Comparison of ENCODE assay signal across 10 cellular contexts in genomic region chr20:38164624-38165088, GRCh38. TPM values are rescaled to one million over a fixed set of nuclear protein-coding genes. Genes with fewer than 3 reads are reported as not detected.
DNase-seq lines count a peak whose midpoint lies in the region; ATAC-seq and TF ChIP-seq lines count a peak whose summit lies in the region.
"Had no signal": no experiment of that assay in that cellular context is flagged by ENCODE, and none has a peak within 500 bp of the region (broad histone marks: within the 10 kb centered on the region; RNA-seq: fewer than 3 reads in every experiment).

No MANE protein-coding gene starts in this region.

- no peaks in the 10 kb centered on the region for H3K36me3 Mint-ChIP-seq in IgD-negative memory B cell
- H3K36me3 Mint-ChIP-seq in endodermal cell (ENCODE audit: low read depth) = no peaks in the 10 kb centered on the region
- H3K36me3 Mint-ChIP-seq in memory B cell = no peaks in the 10 kb centered on the region
- H3K36me3 Mint-ChIP-seq: activated naive CD8-positive, alpha-beta T cell treated with anti-CD3 and anti-CD28 coated beads, Interleukin-2, amount 10 ng/mL, durations not matched to agents 7 days and 5 days had no signal

- H3K9me3 ChIP-seq in endodermal cell (ENCODE audit: control insufficient read depth, low read length) = no peaks in the 10 kb centered on the region
- no peaks in the 10 kb centered on the region for H3K9me3 ChIP-seq in transverse colon

- H3K27me3 ChIP-seq in endodermal cell (ENCODE audit: control insufficient read depth, insufficient read depth, low read length, poor library complexity, severe bottlenecking) (peaks cover 5% of the 10 kb centered on the region), transverse colon (no peaks in the 10 kb centered on the region)

- no peaks in the 10 kb centered on the region for H3K9me3 Mint-ChIP-seq in IgD-negative memory B cell
- no peaks in the 10 kb centered on the region for H3K9me3 Mint-ChIP-seq in endodermal cell
- no peaks in the 10 kb centered on the region for H3K9me3 Mint-ChIP-seq in memory B cell
- H3K9me3 Mint-ChIP-seq: activated naive CD8-positive, alpha-beta T cell treated with anti-CD3 and anti-CD28 coated beads, Interleukin-2, amount 10 ng/mL, durations not matched to agents 7 days and 5 days had no signal

- H3K4me3 Mint-ChIP-seq in IgD-negative memory B cell (peak overlapping the region; percentile 62 to 86 (median 74)), endodermal cell (peak overlapping the region; percentile 44), memory B cell (peak overlapping the region; percentile 80)

- WGBS in endodermal cell (ENCODE audit: insufficient coverage in 1 of 2, insufficient read length in 1 of 2), 2 experiments = 77 to 86% methylated on average over 10 to 14 of the region's 14 CpGs
- WGBS in transverse colon (ENCODE audit: low coverage in 1 of 2), 2 donors = 64% methylated on average over 14 of the region's 14 CpGs; no CpG with 5 or more reads in 1 of the 2 donors

- TF ChIP-seq CTCF in endodermal cell (conservative IDR thresholded peaks at IDR 0.05) (no peak), transverse colon (IDR thresholded peaks at IDR 0.05) (no peak)

- no peak overlapping the region for H3K9ac ChIP-seq in endodermal cell (ENCODE audit: extremely low read depth, low read length, poor library complexity, severe bottlenecking)

- no peak overlapping the region for H3K27ac ChIP-seq in endodermal cell (ENCODE audit: low read depth, low read length)
- peak overlapping the region; percentile 27 to 72 (median 59) for H3K27ac ChIP-seq in transverse colon

- H3K36me3 ChIP-seq in endodermal cell (ENCODE audit: control insufficient read depth, insufficient read depth, low read length) (no peaks in the 10 kb centered on the region), transverse colon (no peaks in the 10 kb centered on the region)

- H3K4me1 Mint-ChIP-seq in IgD-negative memory B cell (peaks cover 16 to 20% (median 17%) of the 10 kb centered on the region in 3 donors), endodermal cell (no peaks in the 10 kb centered on the region), memory B cell (peaks cover 16% of the 10 kb centered on the region)

- H3K27me3 Mint-ChIP-seq in IgD-negative memory B cell (no peaks in the 10 kb centered on the region), endodermal cell (ENCODE audit: insufficient read depth) (peaks cover 10% of the 10 kb centered on the region), memory B cell (no peaks in the 10 kb centered on the region)

- H3K4me3 ChIP-seq in endodermal cell (ENCODE audit: low read length) = peak overlapping the region; percentile 35
- peak overlapping the region; percentile 18 to 45 (median 34) for H3K4me3 ChIP-seq in transverse colon

- no peak for TF ChIP-seq EP300 in transverse colon (IDR thresholded peaks at IDR 0.05; ENCODE audit: low read depth)

- H3K4me1 ChIP-seq in endodermal cell (ENCODE audit: control insufficient read depth, insufficient read depth, low read length) = no peaks in the 10 kb centered on the region
- H3K4me1 ChIP-seq in transverse colon = peaks cover 5 to 29% (median 10%) of the 10 kb centered on the region in 4 donors

- TF ChIP-seq POLR2A in transverse colon (IDR thresholded peaks at IDR 0.05) = no peak

- intact Hi-C loops in transverse colon (cut with DNase I; ENCODE audit: low total_unique reads) = loop anchor here (2.0 to 5.0 kb wide), 2 partner anchors 90 to 107 kb away; no protein-coding TSS in a partner anchor

- in situ Hi-C loops in transverse colon (cut with MboI; ENCODE audit: low pct_ligation_motif_present in 1 of 4, low pct_unique_long_range_greater_than_20kb in 1 of 4, low sequenced_read_pairs in 3 of 4) = loop anchor here (5.0 to 25.0 kb wide), 4 partner anchors 90 to 102 kb away; no protein-coding TSS in a partner anchor

- no peak for ATAC-seq in memory B cell (ENCODE audit: low read depth)
- ATAC-seq in activated CD4-positive, CD25-positive, alpha-beta regulatory T cell treated with anti-CD3 and anti-CD28 coated beads, Interleukin-2, amount 50 U/mL, for 24 hours = no peak

- H3K27ac Mint-ChIP-seq in IgD-negative memory B cell (no peak overlapping the region), endodermal cell (no peak overlapping the region), memory B cell (no peak overlapping the region)
- H3K27ac Mint-ChIP-seq: activated naive CD8-positive, alpha-beta T cell treated with anti-CD3 and anti-CD28 coated beads, Interleukin-2, amount 10 ng/mL, durations not matched to agents 7 days and 5 days had no signal

- DNase-seq in endodermal cell (no peak), memory B cell (ENCODE audit: low spot score in 2 of 2) (no peak), transverse colon (no peak), NCI-H1048 (lab: John Stamatoyannopoulos, UW) (no peak), putamen (ENCODE audit: low spot score) (no peak), GM19238 (ENCODE audit: insufficient read length, low spot score) (no peak)
- DNase-seq: NCI-H1105 had no signal

RNA-seq across cellular contexts. Expression of gene TGM2, which starts 0.4 kb away (rescaled TPM):
- polyA plus RNA-seq in IgD-negative memory B cell = 7.1 TPM
- total RNA-seq in endodermal cell (under 1 TPM; 0.27 to 0.37 TPM), transverse colon (10 to 100 TPM; 14.2 to 52.0 (median 21.7) TPM)
- polyA plus RNA-seq in endodermal cell (2013, experiment 1 of 2) = 3.4 TPM
- polyA plus RNA-seq in endodermal cell (2013, experiment 2 of 2) = 2.1 TPM

Comparison
In these comparisons a context has a peak if more than half of its experiments do, and no peak if none do; other contexts are left out.
1. RNA of gene TGM2, which starts 0.4 kb away (total RNA-seq): 14.2 to 52.0 TPM in transverse colon; 0.27 to 0.37 TPM in endodermal cell; every median in the first group is over 10 times any median in the second.
2. Peak in every context shown above with its lines, with median percentiles within 50 percentile points of each other: H3K4me3 Mint-ChIP-seq.